20 cellular contexts compared by ENCODE assay signal in the genomic region with DNA sequence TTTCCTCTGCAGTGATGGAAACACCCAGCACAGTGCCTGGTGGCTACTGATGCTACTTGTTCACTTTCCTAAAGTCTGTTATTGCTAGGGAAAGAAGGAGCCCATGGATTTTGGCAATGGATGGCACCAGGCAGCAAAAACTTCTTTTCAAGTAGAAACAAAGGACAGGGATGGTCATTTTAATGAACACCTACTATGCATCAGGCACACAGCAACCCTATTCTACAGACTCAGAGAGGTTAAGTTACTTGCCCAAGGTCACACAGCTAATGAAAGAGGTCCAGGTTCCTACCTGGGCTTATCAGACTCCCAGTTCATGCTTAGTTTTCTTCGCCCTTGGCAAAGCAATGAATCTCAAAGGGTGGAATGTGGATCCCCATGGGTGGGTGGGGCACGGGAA. TPM values are rescaled to one million over a fixed set of nuclear protein-coding genes. Genes with fewer than 3 reads are reported as not detected.
DNase-seq lines count a peak whose midpoint lies in the region; ATAC-seq, FAIRE-seq and TF ChIP-seq lines count a peak whose summit lies in the region.
"Had no signal": no experiment of that assay in that cellular context is flagged by ENCODE, and none has a peak within 500 bp of the region (broad histone marks: within the 10 kb centered on the region; RNA-seq: fewer than 3 reads in every experiment).

No MANE protein-coding gene starts in this region.

- no peak for FAIRE-seq in H1 (lab: Jason Lieb, UNC)
- FAIRE-seq: D721Med, G401.6, GM12891 had no signal

- H3K27me3 Mint-ChIP-seq in activated CD4-positive, alpha-beta T cell treated with anti-CD3 and anti-CD28 coated beads, Interleukin-2, amount 10 ng/mL, durations not matched to agents 24 days and 14 days, result no peaks in the 10 kb centered on the region

- POLR2A ChIA-PET in H1 (lab: Charles Lee; ENCODE audit: partially characterized antibody), result no interaction called here

- H4K5ac ChIP-seq in H1 (ENCODE audit: insufficient read length, low read depth, low read length), result no peak overlapping the region

- H2AK5ac ChIP-seq in H1 (ENCODE audit: low read depth, low read length), result no peak overlapping the region

- no peaks in the 10 kb centered on the region for H3K9me3 Mint-ChIP-seq in activated CD4-positive, alpha-beta T cell treated with anti-CD3 and anti-CD28 coated beads, Interleukin-2, amount 10 ng/mL, durations not matched to agents 24 days and 14 days
- H3K9me3 Mint-ChIP-seq: CD8-positive, alpha-beta T cell; HFFc6 had no signal

- H4K20me1 ChIP-seq in BLaER1 treated with 17β-estradiol and CSF1 and Interleukin-3, amounts not matched to agents 10 nM and 100 nM, result no peaks in the 10 kb centered on the region
- H4K20me1 ChIP-seq in H1 (replicated peaks in 1 of 2; ENCODE audit: control insufficient read depth in 1 of 2, insufficient read depth in 2 of 2, low read length in 2 of 2), result no peaks in the 10 kb centered on the region

- H3K23ac ChIP-seq in H1 (ENCODE audit: insufficient read length), result no peak overlapping the region

- no peak for TF ChIP-seq RAD21 in H1 (IDR thresholded peaks at IDR 0.05 in 1 of 2, conservative IDR thresholded peaks at IDR 0.05 in 1 of 2; ENCODE audit: low read depth in 2 of 2, low read length in 2 of 2)

- peaks cover 38% of the 10 kb centered on the region for H3K4me1 Mint-ChIP-seq in activated CD4-positive, alpha-beta T cell treated with anti-CD3 and anti-CD28 coated beads, Interleukin-2, amount 10 ng/mL, durations not matched to agents 24 days and 14 days

- H3K9me3 ChIP-seq in BLaER1 treated with 17β-estradiol and CSF1 and Interleukin-3, amounts not matched to agents 10 nM and 100 nM (replicated peaks in 1 of 11), result no peaks in the 10 kb centered on the region
- H3K9me3 ChIP-seq in H1 (ENCODE audit: insufficient read depth in 2 of 2, low read depth in 1 of 2, low read length in 1 of 2) (no peaks in the 10 kb centered on the region), neutrophil (no peaks in the 10 kb centered on the region)
- H3K9me3 ChIP-seq: BE2C had no signal

- H3K56ac ChIP-seq in H1 (replicated peaks; ENCODE audit: insufficient read length, low read depth, low read length), result no peak overlapping the region

- no peak for TF ChIP-seq CTCF in H1 (IDR thresholded peaks at IDR 0.05; ENCODE audit: control extremely low read depth in 1 of 3, insufficient read depth in 1 of 3, low read depth in 1 of 3, low read length in 3 of 3)
- TF ChIP-seq CTCF in neutrophil (IDR thresholded peaks at IDR 0.05), result no peak

- 67% methylated on average over 1 of the region's 2 CpGs; no CpG with 5 or more reads in 1 of the 2 experiments for WGBS in H1 (ENCODE audit: extremely low coverage in 1 of 2, insufficient coverage in 1 of 2, insufficient read length in 1 of 2, insufficient replicate concordance in 2 of 2, low coverage in 1 of 2, low lambda C conversion rate in 2 of 2, missing lambda C conversion rate in 1 of 2), 2 experiments

- CTCF ChIA-PET in H1 (lab: Charles Lee; ENCODE audit: partially characterized antibody), result interaction anchor here (0.9 to 10.5 kb wide), 3 partner anchors 8 to 102 kb away, joined by 3 to 120 read pairs (median 3); no protein-coding TSS in a partner anchor

- TF ChIP-seq POLR2A in H1 (IDR thresholded peaks at IDR 0.05; ENCODE audit: control extremely low read depth in 1 of 2, low read depth in 2 of 2, low read length in 2 of 2), result no peak

- no peaks in the 10 kb centered on the region for H3K79me1 ChIP-seq in H1 (ENCODE audit: low read depth, low read length)

- H3K4ac ChIP-seq in H1 (replicated peaks; ENCODE audit: insufficient read length, low read depth, low read length), result no peak overlapping the region

- H3K27ac ChIP-seq in BLaER1 treated with 17β-estradiol and CSF1 and Interleukin-3, amounts not matched to agents 10 nM and 100 nM, result peak overlapping the region in 4 of 11 experiments; percentile 5 to 79 (median 46); a peak in 2 of 22 replicates
- H3K27ac ChIP-seq in H1 (ENCODE audit: low read depth, low read length) (no peak overlapping the region), neutrophil (peak overlapping the region; percentile 78)
- H3K27ac ChIP-seq: HL-60 had no signal

- H4K8ac ChIP-seq in H1 (ENCODE audit: extremely low read depth, insufficient read depth, low read length), result no peak overlapping the region

- no peak for DNase-seq in activated CD4-positive, alpha-beta T cell treated with anti-CD3 and anti-CD28 coated beads, Interleukin-2, amount 10 ng/mL, durations not matched to agents 24 days and 14 days
- no peak for DNase-seq in activated CD4-positive, alpha-beta T cell treated with anti-CD3 and anti-CD28 coated beads for 1 hour
- DNase-seq in H1 (ENCODE audit: low read depth in 1 of 2, low spot score in 2 of 2) (no peak), NCI-H2227 (lab: John Stamatoyannopoulos, UW; ENCODE audit: unreplicated experiment) (no peak), SW 1271 (lab: John Stamatoyannopoulos, UW) (no peak)
- DNase-seq: BE2C; CD8-positive, alpha-beta T cell; COR-L47; DMS153; DMS79 treated with DMSO at 0.1 percent for 48 hours; HCEC 1CT; HFFc6 had no signal

- H3K36me3 Mint-ChIP-seq in activated CD4-positive, alpha-beta T cell treated with anti-CD3 and anti-CD28 coated beads, Interleukin-2, amount 10 ng/mL, durations not matched to agents 24 days and 14 days (ENCODE audit: low read depth), result no peaks in the 10 kb centered on the region
- H3K36me3 Mint-ChIP-seq: CD14-positive monocyte; CD8-positive, alpha-beta T cell had no signal

- H3K18ac ChIP-seq in H1 (ENCODE audit: extremely low read depth, low read length), result no peak overlapping the region

- H3K4me3 Mint-ChIP-seq in activated CD4-positive, alpha-beta T cell treated with anti-CD3 and anti-CD28 coated beads, Interleukin-2, amount 10 ng/mL, durations not matched to agents 24 days and 14 days, result no peak overlapping the region
- H3K4me3 Mint-ChIP-seq: CD14-positive monocyte; CD8-positive, alpha-beta T cell; HFFc6 had no signal

- no peaks in the 10 kb centered on the region for H3K36me3 ChIP-seq in BLaER1 treated with 17β-estradiol and CSF1 and Interleukin-3, amounts not matched to agents 10 nM and 100 nM
- H3K36me3 ChIP-seq in H1 (ENCODE audit: control insufficient read depth in 2 of 4, insufficient read depth in 4 of 4, low read length in 3 of 4), result no peaks in the 10 kb centered on the region
- no peaks in the 10 kb centered on the region for H3K36me3 ChIP-seq in neutrophil
- H3K36me3 ChIP-seq: BE2C had no signal

- H3K14ac ChIP-seq in H1 (ENCODE audit: insufficient read length), result no peak overlapping the region

- no peaks in the 10 kb centered on the region for H3K79me2 ChIP-seq in H1 (ENCODE audit: control insufficient read depth in 1 of 2, insufficient read depth in 2 of 2, low read length in 2 of 2)

- H3K4me1 ChIP-seq in BLaER1 treated with 17β-estradiol and CSF1 and Interleukin-3, amounts not matched to agents 10 nM and 100 nM, result peaks cover 31 to 97% (median 90%) of the 10 kb centered on the region in 10 experiments
- H3K4me1 ChIP-seq in H1 (replicated peaks in 1 of 4; ENCODE audit: control insufficient read depth in 3 of 4, insufficient read depth in 4 of 4, low read length in 3 of 4), result peaks cover 0 to 7% (median 0%) of the 10 kb centered on the region in 4 experiments; a peak in 4 of 7 replicates
- H3K4me1 ChIP-seq in neutrophil (ENCODE audit: control insufficient read depth in 1 of 2, insufficient read depth in 1 of 2, low read depth in 1 of 2, low read length in 1 of 2), result peaks cover 67 to 81% of the 10 kb centered on the region in 2 experiments
- H3K4me1 ChIP-seq: BE2C had no signal

- no peak overlapping the region for H3K9ac ChIP-seq in BLaER1 treated with 17β-estradiol and CSF1 and Interleukin-3, amounts not matched to agents 10 nM and 100 nM
- no peak overlapping the region for H3K9ac ChIP-seq in H1 (replicated peaks in 1 of 4; ENCODE audit: extremely low read depth in 1 of 4, low read depth in 3 of 4, low read length in 3 of 4)

- intact Hi-C loops in activated CD4-positive, alpha-beta T cell treated with anti-CD3 and anti-CD28 coated beads, Interleukin-2, amount 10 ng/mL, durations not matched to agents 24 days and 14 days (cut with micrococcal nuclease), result no loop called here

- H3K27ac Mint-ChIP-seq in activated CD4-positive, alpha-beta T cell treated with anti-CD3 and anti-CD28 coated beads, Interleukin-2, amount 10 ng/mL, durations not matched to agents 24 days and 14 days, result peak overlapping the region; percentile 48
- H3K27ac Mint-ChIP-seq: CD8-positive, alpha-beta T cell; HFFc6 had no signal

- no peak overlapping the region for H2BK5ac ChIP-seq in H1 (ENCODE audit: low read depth, low read length)

- TF ChIP-seq EP300 in H1 (IDR thresholded peaks at IDR 0.05; ENCODE audit: borderline replicate concordance in 1 of 2, low read depth in 2 of 2, low read length in 2 of 2), result no peak

- H2BK15ac ChIP-seq in H1 (ENCODE audit: low read length), result no peak overlapping the region

- no peak overlapping the region for H2BK120ac ChIP-seq in H1 (replicated peaks; ENCODE audit: low read depth, low read length)

- no peak overlapping the region for H2BK12ac ChIP-seq in H1 (ENCODE audit: low read depth, low read length)

- H2AFZ ChIP-seq in H1 (ENCODE audit: low read length), result no peak overlapping the region

- H2BK20ac ChIP-seq in H1 (ENCODE audit: low read length), result no peak overlapping the region

- no peak for ATAC-seq in GM19395 (IDR thresholded peaks at IDR 0.05; ENCODE audit: unreplicated experiment)
- ATAC-seq: CD8-positive, alpha-beta T cell had no signal

- H4K91ac ChIP-seq in H1 (replicated peaks; ENCODE audit: insufficient read length, low read length), result no peak overlapping the region

- no peak overlapping the region for H3K4me3 ChIP-seq in BLaER1 treated with 17β-estradiol and CSF1 and Interleukin-3, amounts not matched to agents 10 nM and 100 nM
- no peak overlapping the region for H3K4me3 ChIP-seq in H1 (ENCODE audit: extremely low read depth in 1 of 4, insufficient read depth in 2 of 4, low read depth in 3 of 4, low read length in 4 of 4)
- H3K4me3 ChIP-seq in neutrophil (ENCODE audit: low read depth in 1 of 2, low read length in 1 of 2), result no peak overlapping the region

- peak overlapping the region in 9 of 11 experiments; percentile 19 to 90 (median 85); a peak in 11 of 22 replicates for H3K4me2 ChIP-seq in BLaER1 treated with 17β-estradiol and CSF1 and Interleukin-3, amounts not matched to agents 10 nM and 100 nM
- H3K4me2 ChIP-seq in H1 (ENCODE audit: insufficient read depth in 1 of 2, low read depth in 2 of 2, low read length in 2 of 2), result no peak overlapping the region

- no peaks in the 10 kb centered on the region for H3K23me2 ChIP-seq in H1 (ENCODE audit: low read depth, low read length)

- no peaks in the 10 kb centered on the region for H3K27me3 ChIP-seq in BLaER1 treated with 17β-estradiol and CSF1 and Interleukin-3, amounts not matched to agents 10 nM and 100 nM
- no peaks in the 10 kb centered on the region for H3K27me3 ChIP-seq in H1 (replicated peaks in 1 of 4; ENCODE audit: control insufficient read depth in 3 of 4, extremely low read depth in 1 of 4, insufficient read depth in 3 of 4, low read length in 3 of 4)
- peaks cover 5% of the 10 kb centered on the region for H3K27me3 ChIP-seq in neutrophil
- H3K27me3 ChIP-seq: BE2C had no signal

RNA-seq across cellular contexts. Expression of a gene that starts 36.9 kb away (rescaled TPM):
- 448 and 469 TPM in 2 replicates for total RNA-seq in activated CD4-positive, alpha-beta T cell treated with anti-CD3 and anti-CD28 coated beads, Interleukin-2, amount 10 ng/mL, durations not matched to agents 24 days and 14 days
- total RNA-seq in H1 (2021; fragmentation: NEBNext Ultra II Directional; extraction: Animal tissue kit (Norgen Biotek cat#: 25700)), result 7.9 and 8.6 TPM in 2 replicates
- 10.1 and 10.3 TPM in 2 replicates for polyA plus RNA-seq in H1 (2011; rRNA removed)
- 11.5 TPM for polyA plus RNA-seq in H1 (2011; cell fraction: cytosol; rRNA removed)
- polyA plus RNA-seq in H1 (2011; cell fraction: nucleus; rRNA removed), result 5.3 TPM
- 6.0 to 11.2 TPM (median 8.8 TPM) in 4 replicates for polyA plus RNA-seq in H1 (2012, experiment 1 of 2)
- 5.3 TPM for polyA plus RNA-seq in H1 (2012, experiment 2 of 2)
- polyA plus RNA-seq in H1 (2013, experiment 1 of 2), result 6.9 TPM
- 7.0 TPM for polyA plus RNA-seq in H1 (2013, experiment 2 of 2)
- 3.8 and 10.3 TPM in 2 replicates for polyA minus RNA-seq in H1 (2011; rRNA and poly(A)+ RNA removed)
- 6.8 TPM for polyA minus RNA-seq in H1 (2011; cell fraction: cytosol; rRNA and poly(A)+ RNA removed)
- 2.9 TPM for polyA minus RNA-seq in H1 (2011; cell fraction: nucleus; rRNA and poly(A)+ RNA removed)

Comparison
In these comparisons a context has a peak if more than half of its experiments do, and no peak if none do; other contexts are left out.
1. H3K4me2 ChIP-seq: peak in BLaER1 treated with 17β-estradiol and CSF1 and Interleukin-3, amounts not matched to agents 10 nM and 100 nM (9 of 11); none in H1 (0 of 2).
2. RNA of a gene that starts 36.9 kb away (total RNA-seq): 448 to 469 TPM in activated CD4-positive, alpha-beta T cell treated with anti-CD3 and anti-CD28 coated beads, Interleukin-2, amount 10 ng/mL, durations not matched to agents 24 days and 14 days; 7.9 to 8.6 TPM in H1; every median in the first group is over 10 times any median in the second.